In the genomic region with DNA sequence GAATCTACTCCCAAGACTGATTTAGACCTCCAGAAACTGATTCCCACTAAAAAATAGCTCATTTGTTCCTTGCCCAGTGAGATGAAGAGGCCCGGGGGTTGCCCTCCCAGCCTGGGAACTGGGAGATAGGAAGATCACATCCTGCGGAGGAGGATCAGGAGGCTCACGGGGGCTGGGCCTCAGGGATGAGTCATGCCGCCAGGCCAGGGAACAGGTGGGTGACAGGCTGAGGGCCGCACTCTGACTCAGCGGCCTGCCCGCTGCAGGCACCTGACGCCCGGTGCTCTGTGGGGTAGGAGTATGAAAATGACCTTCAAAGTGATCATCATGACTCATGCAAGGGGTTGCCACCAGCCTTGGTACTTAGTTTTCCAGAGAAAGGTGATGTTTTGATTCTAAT, we compare ENCODE assay signal across 8 cellular contexts.
DNase-seq lines count a peak whose midpoint lies in the region; ATAC-seq and TF ChIP-seq lines count a peak whose summit lies in the region.

No MANE protein-coding gene starts in this region.

- TF ChIP-seq POLR2A in esophagus squamous epithelium (IDR thresholded peaks at IDR 0.05): no peak

- H3K9me3 ChIP-seq in RWPE2 (ENCODE audit: severe bottlenecking) (no peaks in the 10 kb centered on the region), esophagus squamous epithelium (no peaks in the 10 kb centered on the region)

- POLR2A ChIA-PET in HEK293T (lab: Yijun Ruan, JAX): no interaction called here

- no peak overlapping the region for H3K27ac ChIP-seq in RWPE2 (ENCODE audit: poor library complexity, severe bottlenecking)
- no peak overlapping the region for H3K27ac ChIP-seq in esophagus squamous epithelium

- CTCF ChIA-PET in HEK293T (lab: Yijun Ruan, JAX): no interaction called here

- ATAC-seq in GM18499 (IDR thresholded peaks at IDR 0.05; ENCODE audit: insufficient read depth, unreplicated experiment): peak; percentile 88
- ATAC-seq in HG02571 (IDR thresholded peaks at IDR 0.05; ENCODE audit: unreplicated experiment): peak; percentile 89
- peak; percentile 76 for ATAC-seq in RWPE2 (ENCODE audit: low read depth)

- H3K27me3 ChIP-seq in RWPE2 (ENCODE audit: insufficient read depth, poor library complexity, severe bottlenecking) (peaks cover 11% of the 10 kb centered on the region), esophagus squamous epithelium (peaks cover 0 to 5% (median 0%) of the 10 kb centered on the region in 4 donors)

- H3K4me3 ChIP-seq in RWPE2 (ENCODE audit: severe bottlenecking) (no peak overlapping the region), epithelial cell of esophagus (ENCODE audit: low read length) (no peak overlapping the region), esophagus squamous epithelium (no peak overlapping the region)

- intact Hi-C loops in esophagus squamous epithelium (cut with DNase I): no loop called here

- whole genome bisulfite sequencing in esophagus squamous epithelium, 2 donors: 44 to 48% methylated on average over 3 to 7 of the region's 9 CpGs

- H3K4me1 ChIP-seq in RWPE2 (ENCODE audit: insufficient read depth, poor library complexity, severe bottlenecking) (no peaks in the 10 kb centered on the region), esophagus squamous epithelium (no peaks in the 10 kb centered on the region)

- TF ChIP-seq CTCF in RWPE2 (IDR thresholded peaks at IDR 0.05; ENCODE audit: poor library complexity, severe bottlenecking) (no peak), epithelial cell of esophagus (IDR thresholded peaks at IDR 0.05; ENCODE audit: insufficient read depth, low read depth, low read length, missing control alignments) (no peak), esophagus squamous epithelium (IDR thresholded peaks at IDR 0.05) (no peak)

- DNase-seq in RWPE2 (ENCODE audit: low spot score) (no peak), epithelial cell of esophagus (ENCODE audit: low read depth) (peak; percentile 2), DMS79 treated with DMSO at 0.1 percent for 48 hours (lab: John Stamatoyannopoulos, UW) (no peak), esophagus squamous epithelium (lab: John Stamatoyannopoulos, UW) (no peak), HEK293T (ENCODE audit: extremely low spot score) (no peak), NCI-H2196 (lab: John Stamatoyannopoulos, UW; ENCODE audit: unreplicated experiment) (no peak)

- H3K36me3 ChIP-seq in RWPE2 (ENCODE audit: low read depth) (no peaks in the 10 kb centered on the region), esophagus squamous epithelium (no peaks in the 10 kb centered on the region)

TF ChIP-seq in HEK293T, 16 proteins besides CTCF, POLR2A, EP300 and RAD21:
- no peak for TF ChIP-seq ELF4 (IDR thresholded peaks at IDR 0.05)
- TF ChIP-seq TARDBP (IDR thresholded peaks at IDR 0.05): no peak
- TF ChIP-seq PKNOX1 (IDR thresholded peaks at IDR 0.05): no peak
